ENCODE assay signal across 1 cellular context in the genomic region with DNA sequence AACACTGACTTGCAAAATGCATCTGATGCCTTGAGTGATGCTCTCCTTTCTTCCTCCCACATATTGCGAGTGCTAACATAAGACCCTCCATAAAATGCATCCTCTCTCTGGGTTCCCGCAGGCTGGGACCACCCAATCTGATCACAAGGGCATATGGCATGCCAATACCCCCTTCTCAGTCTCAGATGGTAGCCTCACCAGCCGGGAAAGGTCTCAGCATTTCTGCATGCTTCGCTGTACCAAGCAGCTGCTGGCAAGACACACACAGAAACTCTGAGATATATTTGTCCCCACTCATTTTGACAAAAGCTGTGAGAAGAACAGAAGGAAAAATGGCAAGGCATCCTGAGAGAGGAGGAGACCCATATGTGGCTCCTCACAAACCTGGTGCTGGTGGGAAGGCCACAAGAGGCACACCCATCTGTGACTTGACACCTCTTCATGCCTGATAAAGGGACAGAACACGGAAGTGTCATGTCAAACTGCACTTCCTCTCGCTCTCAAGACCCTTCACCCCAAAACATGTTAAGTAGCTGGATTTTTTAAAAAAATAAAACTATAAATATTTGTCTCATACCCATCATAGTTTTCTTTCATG.
TF ChIP-seq lines count a peak whose summit lies in the region.

No MANE protein-coding gene starts in this region.

TF ChIP-seq in IMR-90, 13 proteins besides CTCF, POLR2A, EP300 and RAD21 (continued from another document):
- TF ChIP-seq, protein P1, sequence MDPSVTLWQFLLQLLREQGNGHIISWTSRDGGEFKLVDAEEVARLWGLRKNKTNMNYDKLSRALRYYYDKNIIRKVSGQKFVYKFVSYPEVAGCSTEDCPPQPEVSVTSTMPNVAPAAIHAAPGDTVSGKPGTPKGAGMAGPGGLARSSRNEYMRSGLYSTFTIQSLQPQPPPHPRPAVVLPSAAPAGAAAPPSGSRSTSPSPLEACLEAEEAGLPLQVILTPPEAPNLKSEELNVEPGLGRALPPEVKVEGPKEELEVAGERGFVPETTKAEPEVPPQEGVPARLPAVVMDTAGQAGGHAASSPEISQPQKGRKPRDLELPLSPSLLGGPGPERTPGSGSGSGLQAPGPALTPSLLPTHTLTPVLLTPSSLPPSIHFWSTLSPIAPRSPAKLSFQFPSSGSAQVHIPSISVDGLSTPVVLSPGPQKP (IDR thresholded peaks at IDR 0.05; ENCODE audit: borderline replicate concordance, low read depth, low read length): no peak
- no peak for TF ChIP-seq BHLHE40 (IDR thresholded peaks at IDR 0.05; ENCODE audit: low read depth, low read length)
- TF ChIP-seq RCOR1 (IDR thresholded peaks at IDR 0.05; ENCODE audit: insufficient replicate concordance, low read length): no peak
- TF ChIP-seq CHD1 (IDR thresholded peaks at IDR 0.05; ENCODE audit: low read depth, low read length): no peak
- TF ChIP-seq MAZ (IDR thresholded peaks at IDR 0.05; ENCODE audit: borderline replicate concordance, low read depth, low read length): no peak
- TF ChIP-seq RFX5 (IDR thresholded peaks at IDR 0.05; ENCODE audit: low read depth, low read length): no peak
- no peak for TF ChIP-seq SMC3 (IDR thresholded peaks at IDR 0.05; ENCODE audit: low read depth, low read length)
- no peak for TF ChIP-seq CEBPB (IDR thresholded peaks at IDR 0.05; ENCODE audit: low read depth, low read length)
